In the genomic region with DNA sequence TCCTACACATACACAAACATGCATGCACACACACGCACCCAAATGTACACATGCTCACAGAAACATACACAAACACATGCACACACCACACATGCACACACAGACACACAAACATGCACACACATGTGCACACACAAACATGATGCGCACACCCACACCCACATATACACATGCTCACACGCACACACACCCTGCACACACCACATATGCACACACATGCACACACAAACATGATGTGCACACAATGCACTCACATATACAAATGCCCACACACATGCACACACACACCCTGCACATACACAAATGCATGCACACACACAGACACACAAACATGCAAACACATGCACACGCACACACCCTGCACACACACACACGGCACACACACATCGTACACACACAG, we compare ENCODE assay signal across 2 cellular contexts.
TF ChIP-seq lines count a peak whose summit lies in the region.

No MANE protein-coding gene starts in this region.

TF ChIP-seq in GM12891, 5 proteins besides CTCF, POLR2A, EP300 and RAD21:
- no peak for TF ChIP-seq POLR2AphosphoS5 (IDR thresholded peaks at IDR 0.05; ENCODE audit: low read depth, low read length)
- TF ChIP-seq TAF1 (IDR thresholded peaks at IDR 0.05; ENCODE audit: low read depth, low read length) = no peak

TF ChIP-seq in H1, 55 proteins besides CTCF, POLR2A, EP300 and RAD21:
- TF ChIP-seq TCF12 (IDR thresholded peaks at IDR 0.05; ENCODE audit: low read depth, low read length) (no peak), BRCA1 (IDR thresholded peaks at IDR 0.05; ENCODE audit: low read depth, low read length) (no peak), RFX5 (IDR thresholded peaks at IDR 0.05; ENCODE audit: borderline replicate concordance, low read depth, low read length) (no peak), SP1 (IDR thresholded peaks at IDR 0.05; ENCODE audit: low read depth, low read length) (no peak), EGR1 (IDR thresholded peaks at IDR 0.05; ENCODE audit: borderline replicate concordance, low read depth, low read length) (no peak), POLR2AphosphoS5 (IDR thresholded peaks at IDR 0.05; ENCODE audit: low read depth, low read length) (no peak), CHD2 (IDR thresholded peaks at IDR 0.05; ENCODE audit: low read length) (no peak)
